Comparison of ENCODE assay signal across 22 cellular contexts in the genomic region with DNA sequence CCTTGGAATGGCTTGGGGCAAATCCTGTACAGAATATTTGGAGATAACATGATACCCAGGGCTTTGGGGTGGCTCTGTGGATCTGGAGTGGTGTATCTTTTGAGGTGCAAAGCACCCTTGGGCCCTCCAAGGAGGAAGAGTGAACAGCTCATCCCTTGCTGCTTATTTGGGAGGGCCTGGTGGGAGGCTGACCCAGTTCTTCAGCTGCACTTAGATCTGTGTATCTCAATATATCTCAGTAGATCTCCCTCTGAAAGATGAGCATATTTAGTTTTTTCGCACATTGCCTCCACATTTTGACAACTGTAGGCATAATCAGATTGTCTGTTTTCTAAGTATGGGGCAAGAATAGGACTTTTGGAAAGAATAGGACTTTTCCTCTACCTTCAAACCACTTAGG. TPM values are rescaled to one million over a fixed set of nuclear protein-coding genes. Genes with fewer than 3 reads are reported as not detected.
"Had no signal": no experiment of that assay in that cellular context is flagged by ENCODE, and none has a peak within 500 bp of the region (broad histone marks: within the 10 kb centered on the region; RNA-seq: fewer than 3 reads in every experiment).

No MANE protein-coding gene starts in this region.

- H3K9me3 Mint-ChIP-seq: immature natural killer cell; naive thymus-derived CD8-positive, alpha-beta T cell; neural crest cell had no signal

- H3K4me1 Mint-ChIP-seq: immature natural killer cell, neural crest cell had no signal

- H3K9me3 ChIP-seq: sigmoid colon, stomach had no signal

- H3K27ac ChIP-seq: coronary artery, sigmoid colon, stomach had no signal

- FAIRE-seq: keratinocyte, small intestine, urothelium cell line had no signal

- H3K4me3 Mint-ChIP-seq: immature natural killer cell; naive thymus-derived CD8-positive, alpha-beta T cell; neural crest cell had no signal

- H3K36me3 ChIP-seq: sigmoid colon, stomach had no signal

- H3K27ac Mint-ChIP-seq: immature natural killer cell; naive thymus-derived CD8-positive, alpha-beta T cell had no signal

- H3K4me3 ChIP-seq: coronary artery, sigmoid colon, stomach had no signal

- DNase-seq: central memory CD4-positive, alpha-beta T cell; effector CD4-positive, alpha-beta T cell; foreskin melanocyte; immature natural killer cell; mesendoderm; naive thymus-derived CD8-positive, alpha-beta T cell; retina; sigmoid colon; small intestine; stimulated activated CD4-positive, alpha-beta T cell treated with anti-CD3 and anti-CD28 coated beads, Interleukin-12 subunit alpha, Interleukin-12 subunit beta, amount 100 ng/mL, for 4 hours; stimulated activated naive CD4-positive, alpha-beta T cell; stomach; substantia nigra; trophoblast cell had no signal

- ATAC-seq: naive thymus-derived CD8-positive, alpha-beta T cell had no signal

- H3K36me3 Mint-ChIP-seq: immature natural killer cell; naive thymus-derived CD8-positive, alpha-beta T cell had no signal

RNA-seq across cellular contexts. Expression of gene TRIM54, which starts 2.8 kb away (rescaled TPM):
- total RNA-seq: chondrocyte, liver, mononuclear cell, neural crest cell, osteocyte had no signal
- polyA plus RNA-seq: keratinocyte; naive thymus-derived CD8-positive, alpha-beta T cell had no signal

RNA-seq across cellular contexts. Expression of gene DNAJC5G, which starts 9.8 kb away (rescaled TPM):
- total RNA-seq: chondrocyte; liver; mononuclear cell; naive thymus-derived CD8-positive, alpha-beta T cell; neural crest cell; osteocyte; stomach had no signal
- polyA plus RNA-seq: immature natural killer cell; keratinocyte; liver; naive thymus-derived CD8-positive, alpha-beta T cell; sigmoid colon; small intestine; stomach had no signal

RNA-seq across cellular contexts. Expression of gene SLC30A3, which starts 22.1 kb away (rescaled TPM):
- total RNA-seq: liver; mononuclear cell; naive thymus-derived CD8-positive, alpha-beta T cell; osteocyte; stomach had no signal
- polyA plus RNA-seq: immature natural killer cell, keratinocyte, stomach had no signal

RNA-seq across cellular contexts. Expression of gene UCN, which starts 23.3 kb away (rescaled TPM):
- total RNA-seq: mononuclear cell had no signal
